ENCODE assay signal across 1 cellular context in the genomic region with DNA sequence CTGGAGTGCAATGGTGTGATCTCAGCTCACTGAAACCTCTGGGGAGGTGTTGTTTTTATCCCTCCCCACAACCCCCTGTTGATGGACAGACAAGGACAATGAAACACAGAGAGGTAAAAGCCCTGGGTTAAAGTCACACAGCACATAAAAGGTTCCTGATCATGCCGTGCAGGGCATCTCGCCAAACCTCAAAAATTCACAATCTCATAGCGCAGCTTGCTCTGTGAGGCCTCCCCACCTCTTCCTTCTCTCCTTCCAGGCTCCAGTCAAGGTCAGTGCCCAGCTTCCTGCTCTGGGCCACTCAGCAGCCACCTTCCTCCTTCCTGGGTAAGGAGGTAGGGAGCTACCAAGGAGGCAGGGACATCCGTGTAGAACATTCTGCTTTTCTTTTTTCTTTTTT.
TF ChIP-seq lines count a peak whose summit lies in the region.

No MANE protein-coding gene starts in this region.

TF ChIP-seq in HepG2, 621 proteins besides CTCF, POLR2A, EP300 and RAD21:
- TF ChIP-seq AFF4 (CRISPR knock-in tag; IDR thresholded peaks at IDR 0.05) (no peak), ZNF768 (CRISPR knock-in tag; IDR thresholded peaks at IDR 0.05) (peak; percentile 79)
